Comparison of ENCODE assay signal across 1 cellular context in genomic region chr7:101085000-101085948, GRCh38.
TF ChIP-seq lines count a peak whose summit lies in the region.

Gene TRIM56 (plus strand): TSS chr7:101085481. CDS start chr7:101087313, 1,832 bp downstream.

TF ChIP-seq in IMR-90, 13 proteins besides CTCF, POLR2A, EP300 and RAD21 (continued from another document):
- TF ChIP-seq ELK1 (IDR thresholded peaks at IDR 0.05; ENCODE audit: borderline replicate concordance, low read depth, low read length): no peak
TF ChIP-seq in IMR-90: peak in this region for 3.
